ENCODE assay signal across 41 cellular contexts in the genomic region with DNA sequence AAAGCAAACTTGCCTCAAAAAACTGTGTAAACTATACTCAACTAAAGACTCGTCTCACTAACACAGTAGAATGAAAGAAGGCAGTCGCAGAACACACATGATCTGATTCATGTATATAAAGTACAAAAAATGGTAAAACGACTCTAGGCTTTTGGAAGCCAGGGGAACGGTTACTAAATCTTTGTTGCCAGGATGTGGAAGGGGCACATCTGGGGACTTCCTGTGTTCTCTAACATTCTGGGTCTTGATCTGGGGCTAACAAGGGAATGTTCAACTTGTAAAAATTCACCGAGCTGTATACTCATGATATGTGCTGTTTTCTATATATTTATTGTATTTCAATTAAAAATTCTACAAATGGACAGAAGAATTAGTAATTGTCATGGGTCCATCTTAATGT. TPM values are rescaled to one million over a fixed set of nuclear protein-coding genes. Genes with fewer than 3 reads are reported as not detected.
"Had no signal": no experiment of that assay in that cellular context is flagged by ENCODE, and none has a peak within 500 bp of the region (broad histone marks: within the 10 kb centered on the region; RNA-seq: fewer than 3 reads in every experiment).

No MANE protein-coding gene starts in this region.

- H3K9me3 Mint-ChIP-seq: activated B cell treated with CpG ODN at 0.5 μM for 24 hours; activated CD4-positive, alpha-beta memory T cell treated with anti-CD3 and anti-CD28 coated beads for 36 hours; activated naive CD8-positive, alpha-beta T cell treated with anti-CD3 and anti-CD28 coated beads, Interleukin-2, amount 10 ng/mL, durations not matched to agents 7 days and 5 days; activated T-cell treated with anti-CD3 and anti-CD28 coated beads, Interleukin-2, amount 50 U/mL, for 4 hours; central memory CD8-positive, alpha-beta T cell; T-cell had no signal

- H3K4me1 Mint-ChIP-seq: activated B cell treated with CpG ODN at 0.5 μM for 24 hours; central memory CD8-positive, alpha-beta T cell had no signal

- H2AFZ ChIP-seq: PC-9 had no signal

- H3K4me2 ChIP-seq: KMS-11, PC-9 had no signal

- H3K4me3 Mint-ChIP-seq: activated B cell treated with CpG ODN at 0.5 μM for 24 hours; activated CD4-positive, alpha-beta memory T cell treated with anti-CD3 and anti-CD28 coated beads for 36 hours; activated naive CD8-positive, alpha-beta T cell treated with anti-CD3 and anti-CD28 coated beads, Interleukin-2, amount 10 ng/mL, durations not matched to agents 7 days and 5 days; activated T-cell treated with anti-CD3 and anti-CD28 coated beads, Interleukin-2, amount 50 U/mL, for 4 hours; central memory CD8-positive, alpha-beta T cell; T-cell had no signal

- H3K27me3 ChIP-seq: ascending aorta, cardiac muscle cell had no signal

- H3K9me3 ChIP-seq: ascending aorta had no signal

- H3K36me3 ChIP-seq: ascending aorta, cardiac muscle cell had no signal

- H3K27ac Mint-ChIP-seq: activated B cell treated with CpG ODN at 0.5 μM for 24 hours; activated CD4-positive, alpha-beta memory T cell treated with anti-CD3 and anti-CD28 coated beads for 36 hours; activated naive CD8-positive, alpha-beta T cell treated with anti-CD3 and anti-CD28 coated beads, Interleukin-2, amount 10 ng/mL, durations not matched to agents 7 days and 5 days had no signal

- H3K27ac ChIP-seq: ascending aorta, cardiac muscle cell, KMS-11, PC-9, RWPE1, VCaP had no signal

- DNase-seq: activated B cell treated with CpG ODN at 0.5 μM for 24 hours; activated CD4-positive, alpha-beta memory T cell treated with anti-CD3 and anti-CD28 coated beads for 36 hours; activated CD4-positive, alpha-beta T cell treated with anti-CD3 and anti-CD28 coated beads for 4 hours; activated CD4-positive, alpha-beta T cell treated with anti-CD3 and anti-CD28 coated beads, Interleukin-2, amount 50 U/mL, for 1 hour; activated CD4-positive, CD25-positive, alpha-beta regulatory T cell treated with anti-CD3 and anti-CD28 coated beads, Interleukin-2, amount 50 U/mL, for 72 hours; activated CD8-positive, alpha-beta memory T cell treated with anti-CD3 and anti-CD28 coated beads, Interleukin-2, amount 50 U/mL, for 4 hours; activated effector memory CD4-positive, alpha-beta T cell treated with Interleukin-2 at 50 U/mL for 16 hours; activated naive CD4-positive, alpha-beta T cell treated with anti-CD3 and anti-CD28 coated beads, Interleukin-2, amount 50 U/mL, for 16 hours; activated naive CD8-positive, alpha-beta T cell treated with anti-CD3 and anti-CD28 coated beads, Interleukin-2, amount 10 ng/mL, durations not matched to agents 7 days and 5 days; activated T-cell treated with anti-CD3 and anti-CD28 coated beads for 4 hours; activated T-cell treated with anti-CD3 and anti-CD28 coated beads, Interleukin-2, amount 50 U/mL, for 4 hours; amygdala; NCI-H1048; NCI-H1105 treated with DMSO at 0.1 percent for 48 hours; NCI-H1436; NCI-H1694; NCI-H1930; NCI-H2107; NCI-H2171; NCI-H510A; NCI-H526; NCI-H748 treated with DMSO at 0.1 percent for 48 hours; NK-92 treated with Interleukin-12 subunit alpha and Interleukin-12 subunit beta, amount 100 ng/mL, for 24 hours; PC-9; SIG-M5; T-cell; T-helper 2 cell; T-helper 9 cell had no signal

- ATAC-seq: activated T-cell treated with anti-CD3 and anti-CD28 coated beads, Interleukin-2, amount 50 U/mL, for 4 hours; Right ventricle myocardium inferior; SK-N-SH treated with all-trans-retinoic acid at 6 μM for 48 hours; T-cell had no signal

- H3K9ac ChIP-seq: KMS-11 had no signal

- H3K4me1 ChIP-seq: ascending aorta had no signal

- H3K27me3 Mint-ChIP-seq: activated CD4-positive, alpha-beta memory T cell treated with anti-CD3 and anti-CD28 coated beads for 36 hours had no signal

- H3K4me3 ChIP-seq: ascending aorta, cardiac muscle cell, PC-9 had no signal

- H3K36me3 Mint-ChIP-seq: activated CD4-positive, alpha-beta memory T cell treated with anti-CD3 and anti-CD28 coated beads for 36 hours; activated naive CD8-positive, alpha-beta T cell treated with anti-CD3 and anti-CD28 coated beads, Interleukin-2, amount 10 ng/mL, durations not matched to agents 7 days and 5 days; T-cell had no signal

RNA-seq across cellular contexts. Expression of a gene that starts 14.3 kb away (rescaled TPM):
- total RNA-seq: activated B cell treated with CpG ODN at 0.5 μM for 24 hours; activated CD4-positive, alpha-beta memory T cell treated with anti-CD3 and anti-CD28 coated beads for 36 hours; activated naive CD8-positive, alpha-beta T cell treated with anti-CD3 and anti-CD28 coated beads, Interleukin-2, amount 10 ng/mL, durations not matched to agents 7 days and 5 days; activated T-cell treated with anti-CD3 and anti-CD28 coated beads, Interleukin-2, amount 50 U/mL, for 4 hours; ascending aorta; cardiac muscle cell; chondrocyte; MCF 10A; OCI-LY7; PC-9; Right ventricle myocardium inferior; T-cell had no signal
- polyA plus RNA-seq: adipose tissue, cardiac muscle cell had no signal

RNA-seq across cellular contexts. Expression of a gene that starts 40.8 kb away (rescaled TPM):
- total RNA-seq: activated B cell treated with CpG ODN at 0.5 μM for 24 hours; activated CD4-positive, alpha-beta memory T cell treated with anti-CD3 and anti-CD28 coated beads for 36 hours; activated naive CD8-positive, alpha-beta T cell treated with anti-CD3 and anti-CD28 coated beads, Interleukin-2, amount 10 ng/mL, durations not matched to agents 7 days and 5 days; activated T-cell treated with anti-CD3 and anti-CD28 coated beads, Interleukin-2, amount 50 U/mL, for 4 hours; ascending aorta; cardiac muscle cell; chondrocyte; MCF 10A; OCI-LY7; PC-9; Right ventricle myocardium inferior; SK-MEL-5; T-cell had no signal
- polyA plus RNA-seq: adipose tissue, cardiac muscle cell had no signal

RNA-seq across cellular contexts. Expression of a gene that starts 58.2 kb away (rescaled TPM):
- total RNA-seq: activated B cell treated with CpG ODN at 0.5 μM for 24 hours; activated CD4-positive, alpha-beta memory T cell treated with anti-CD3 and anti-CD28 coated beads for 36 hours; activated naive CD8-positive, alpha-beta T cell treated with anti-CD3 and anti-CD28 coated beads, Interleukin-2, amount 10 ng/mL, durations not matched to agents 7 days and 5 days; activated T-cell treated with anti-CD3 and anti-CD28 coated beads, Interleukin-2, amount 50 U/mL, for 4 hours; ascending aorta; cardiac muscle cell; chondrocyte; MCF 10A; OCI-LY7; PC-9; Right ventricle myocardium inferior; SK-MEL-5; T-cell had no signal
- polyA plus RNA-seq: adipose tissue, cardiac muscle cell had no signal
